1 cellular context compared by ENCODE assay signal in the genomic region with DNA sequence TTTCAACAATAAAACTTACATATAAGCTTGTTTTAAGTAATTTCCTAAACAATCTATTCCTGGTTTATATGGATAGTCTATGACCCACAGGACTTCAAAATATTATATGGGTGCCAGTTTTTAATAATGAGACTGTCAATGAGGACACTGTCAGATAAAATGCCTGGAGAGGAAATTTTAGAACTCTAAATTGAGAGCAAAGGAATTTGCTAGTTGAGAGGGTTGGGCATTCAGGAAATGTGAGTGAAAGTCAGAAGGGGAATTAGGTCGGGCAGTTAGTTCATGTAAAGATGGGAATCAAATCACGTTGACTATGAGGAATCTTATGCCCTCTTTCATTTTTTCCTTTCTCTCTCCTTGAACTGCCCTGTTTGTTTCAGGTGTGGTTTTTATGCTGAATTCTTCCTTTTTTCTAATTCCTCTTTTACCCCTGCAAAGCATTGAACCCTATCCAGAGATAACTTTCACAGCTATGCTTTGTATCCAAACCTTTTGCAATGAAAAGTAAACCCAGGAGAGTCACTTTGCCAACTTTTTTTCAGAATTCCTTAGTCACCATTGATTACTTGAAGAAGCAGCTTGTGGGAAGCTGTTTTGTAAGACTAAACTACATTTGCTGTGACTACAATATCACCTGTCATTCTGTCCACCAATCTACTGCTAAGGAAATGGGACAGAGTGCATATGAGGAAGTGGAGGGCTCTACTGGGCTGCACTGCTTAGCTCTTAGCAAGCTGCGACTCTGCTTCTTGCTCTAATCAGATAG.
TF ChIP-seq lines count a peak whose summit lies in the region.

No MANE protein-coding gene starts in this region.

TF ChIP-seq in K562, 482 proteins besides CTCF, POLR2A, EP300 and RAD21 (continued from another document):
- TF ChIP-seq FOSL1 (tag; conservative IDR thresholded peaks at IDR 0.05) (no peak), SPI1 (IDR thresholded peaks at IDR 0.05; ENCODE audit: borderline replicate concordance, low read depth, low read length) (peak; percentile 95), NFE2 (IDR thresholded peaks at IDR 0.05; ENCODE audit: low read depth) (peak; percentile 30; the same call in 1 of the 2 replicates), HMG20B (CRISPR knock-in tag; IDR thresholded peaks at IDR 0.05) (no peak)
TF ChIP-seq in K562: peak in this region for 3.
